In the genomic region with DNA sequence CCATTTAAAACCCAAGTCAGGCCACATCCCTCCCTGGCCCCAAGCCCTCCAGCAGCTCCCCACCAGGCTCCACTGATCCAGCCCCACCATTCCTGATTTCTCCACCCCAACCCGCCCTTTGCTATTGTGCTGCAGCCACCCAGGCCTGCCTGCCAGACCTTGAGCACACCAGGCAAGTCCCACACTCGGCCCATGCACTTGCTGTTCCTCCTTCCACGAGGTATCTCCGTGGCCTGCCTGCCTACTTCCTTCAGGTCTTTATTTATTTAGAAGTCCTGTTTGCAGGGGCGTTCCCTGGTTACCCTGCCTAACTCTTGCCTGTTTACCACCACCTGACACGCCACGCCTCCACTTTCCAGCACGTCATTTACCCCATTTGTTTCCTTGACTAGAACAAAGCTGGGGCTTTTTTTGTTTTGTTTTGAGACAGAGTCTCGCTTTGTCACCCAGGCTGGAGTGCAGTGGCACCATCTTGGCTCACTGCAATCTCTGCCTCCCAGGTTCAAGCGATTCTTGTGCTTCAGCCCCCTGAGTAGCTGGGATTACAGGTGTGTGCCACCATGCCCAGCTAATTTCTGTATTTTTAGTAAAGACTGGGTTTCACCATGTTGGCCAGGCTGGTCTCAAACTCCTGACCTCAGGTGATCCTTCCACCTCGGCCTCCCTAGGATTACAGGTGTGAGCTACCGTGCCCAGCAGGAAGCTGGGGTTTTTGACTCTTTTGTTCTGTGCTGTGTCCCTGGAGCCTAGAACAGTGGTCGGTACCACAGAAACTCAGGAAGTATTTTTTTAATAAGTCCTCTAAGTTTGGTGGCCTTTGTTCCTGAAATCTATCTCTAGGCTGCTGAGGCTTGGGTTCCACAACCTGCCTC, we compare ENCODE assay signal across 8 cellular contexts. TPM values are rescaled to one million over a fixed set of nuclear protein-coding genes. Genes with fewer than 3 reads are reported as not detected.
DNase-seq lines count a peak whose midpoint lies in the region; ATAC-seq and TF ChIP-seq lines count a peak whose summit lies in the region.

No MANE protein-coding gene starts in this region.

- no peak overlapping the region for H3K4me2 ChIP-seq in osteoblast (ENCODE audit: insufficient read depth, low read length)

- TF ChIP-seq CTCF in brain (conservative IDR thresholded peaks at IDR 0.05) (no peak), osteoblast (IDR thresholded peaks at IDR 0.05; ENCODE audit: extremely low read depth, low read depth, low read length) (no peak), upper lobe of left lung (IDR thresholded peaks at IDR 0.05) (no peak), tibial artery (IDR thresholded peaks at IDR 0.05) (no peak)

- intact Hi-C loops in tibial artery (cut with DNase I; ENCODE audit: low total_unique reads) = loop anchor here (2.0 kb wide), 2 partner anchors 193 to 243 kb away; no protein-coding TSS in a partner anchor

- H4K20me1 ChIP-seq in osteoblast (ENCODE audit: insufficient read depth, low read length) = peaks cover 5% of the 10 kb centered on the region

- H3K9me3 Mint-ChIP-seq in brain = no peaks in the 10 kb centered on the region

- ATAC-seq in GM18858 (IDR thresholded peaks at IDR 0.05; ENCODE audit: unreplicated experiment) = peak; percentile 37
- ATAC-seq in HG03039 (IDR thresholded peaks at IDR 0.05; ENCODE audit: unreplicated experiment) = peak; percentile 42
- ATAC-seq in upper lobe of left lung (ENCODE audit: low FRiP score in 2 of 2) = no peak

- no peak for TF ChIP-seq EP300 in upper lobe of left lung (IDR thresholded peaks at IDR 0.05)

- H3K4me3 Mint-ChIP-seq in brain = peak overlapping the region in 1 of 5 experiments; percentile 11

- H3K27ac Mint-ChIP-seq in brain = peak overlapping the region; percentile 71 to 93 (median 91)

- H2AFZ ChIP-seq in ACC112 (ENCODE audit: low read length, unreplicated experiment) (no peak overlapping the region), osteoblast (ENCODE audit: low read length) (no peak overlapping the region)

- peaks cover 18% of the 10 kb centered on the region for H3K4me1 ChIP-seq in ACC112 (ENCODE audit: control insufficient read depth, insufficient read depth, low read length, unreplicated experiment)
- H3K4me1 ChIP-seq in osteoblast (ENCODE audit: insufficient read depth, low read length) = peaks cover 19% of the 10 kb centered on the region
- H3K4me1 ChIP-seq in upper lobe of left lung = peaks cover 0 to 9% (median 7%) of the 10 kb centered on the region in 4 donors
- peaks cover 0 to 7% (median 2%) of the 10 kb centered on the region in 4 donors for H3K4me1 ChIP-seq in tibial artery

- no peaks in the 10 kb centered on the region for H3K27me3 Mint-ChIP-seq in brain

- H3K27ac ChIP-seq in ACC112 (ENCODE audit: low read depth, low read length) (peak overlapping the region; percentile 60), osteoblast (ENCODE audit: low read depth, low read length) (peak overlapping the region; percentile 81), upper lobe of left lung (peak overlapping the region; percentile 31 to 80 (median 73)), tibial artery (peak overlapping the region in 1 of 2 donors; percentile 25)

- DNase-seq in T-helper 9 cell (peak; percentile 91), osteoblast (ENCODE audit: insufficient read length, low spot score, missing footprints) (no peak), upper lobe of left lung (peak in 1 of 2 donors; percentile 60), tibial artery (no peak)

- H3K36me3 ChIP-seq in ACC112 (ENCODE audit: insufficient read depth, low read length) (0 out of 2 replicates have a peak, but pooled peaks cover 3% of the 10 kb centered on the region), osteoblast (ENCODE audit: insufficient read depth, low read length) (peaks cover 4% of the 10 kb centered on the region), upper lobe of left lung (no peaks in the 10 kb centered on the region), tibial artery (no peaks in the 10 kb centered on the region)

- peaks cover 37% of the 10 kb centered on the region for H3K4me1 Mint-ChIP-seq in brain

- H3K4me3 ChIP-seq in ACC112 (ENCODE audit: low read depth, low read length) (no peak overlapping the region), osteoblast (ENCODE audit: insufficient read depth, low read length) (no peak overlapping the region), upper lobe of left lung (no peak overlapping the region), tibial artery (no peak overlapping the region)

- peak in 3 of 4 donors; percentile 9 to 69 (median 24) for TF ChIP-seq POLR2A in upper lobe of left lung (IDR thresholded peaks at IDR 0.05)

- H3K9me3 ChIP-seq in osteoblast (ENCODE audit: low read depth, low read length) (no peaks in the 10 kb centered on the region), upper lobe of left lung (no peaks in the 10 kb centered on the region), tibial artery (no peaks in the 10 kb centered on the region)

- H3K27me3 ChIP-seq in ACC112 (ENCODE audit: insufficient read depth, low read length) = no peaks in the 10 kb centered on the region
- H3K27me3 ChIP-seq in osteoblast (ENCODE audit: insufficient read depth, low read length) = no peaks in the 10 kb centered on the region
- H3K27me3 ChIP-seq in upper lobe of left lung = no peaks in the 10 kb centered on the region
- H3K27me3 ChIP-seq in tibial artery = peaks cover 0 to 3% of the 10 kb centered on the region in 2 donors

- H3K79me2 ChIP-seq in ACC112 (ENCODE audit: control insufficient read depth, insufficient read depth, low read length, unreplicated experiment) (no peaks in the 10 kb centered on the region), osteoblast (ENCODE audit: insufficient read depth, low read length) (no peaks in the 10 kb centered on the region)

- 74 to 78% methylated on average over 13 of the region's 13 CpGs for WGBS in upper lobe of left lung, 2 donors

- H3K36me3 Mint-ChIP-seq in brain = no peaks in the 10 kb centered on the region

RNA-seq across cellular contexts. Expression of gene CENPM, which starts 6.7 kb away (rescaled TPM):
- 40.5 TPM for polyA plus RNA-seq in brain (ENCODE audit: insufficient read depth, low read depth, low replicate concordance)
- total RNA-seq in osteoblast (1.2 and 1.8 TPM in 2 replicates), upper lobe of left lung (1 to 10 TPM in 5 of 6 donors, not detected in 1; 1.9 to 9.9 (median 7.3) TPM)

RNA-seq across cellular contexts. Expression of gene TNFRSF13C, which starts 13.6 kb away (rescaled TPM):
- 1.4 TPM for polyA plus RNA-seq in brain (ENCODE audit: insufficient read depth, low read depth, low replicate concordance)
- total RNA-seq in osteoblast (under 0.01 TPM in 2 replicates), upper lobe of left lung (1 to 10 TPM in 1 of 6 donors, under 1 TPM in 5; 0.30 to 2.1 (median 0.78) TPM)

RNA-seq across cellular contexts. Expression of gene SHISA8, which starts 25.3 kb away (rescaled TPM):
- polyA plus RNA-seq in brain (ENCODE audit: insufficient read depth, low read depth, low replicate concordance) = 4.1 TPM
- total RNA-seq in osteoblast (not detected in 2 replicates), upper lobe of left lung (under 1 TPM in 1 of 6 donors, not detected in 5; 0.17 TPM)

RNA-seq across cellular contexts. Expression of gene SEPTIN3, which starts 29.0 kb away (rescaled TPM):
- 289 TPM for polyA plus RNA-seq in brain (ENCODE audit: insufficient read depth, low read depth, low replicate concordance)
- total RNA-seq in osteoblast (0.29 and 0.36 TPM in 2 replicates), upper lobe of left lung (1 to 10 TPM in 5 of 6 donors, under 1 TPM in 1; 0.79 to 1.6 (median 1.3) TPM)

Comparison
In these comparisons a context has a peak if more than half of its experiments do, and no peak if none do; other contexts are left out.
1. ATAC-seq: peak in GM18858 (single experiment) and HG03039 (single experiment); none in upper lobe of left lung (0 of 2).